Comparison of ENCODE assay signal across 32 cellular contexts in the genomic region with DNA sequence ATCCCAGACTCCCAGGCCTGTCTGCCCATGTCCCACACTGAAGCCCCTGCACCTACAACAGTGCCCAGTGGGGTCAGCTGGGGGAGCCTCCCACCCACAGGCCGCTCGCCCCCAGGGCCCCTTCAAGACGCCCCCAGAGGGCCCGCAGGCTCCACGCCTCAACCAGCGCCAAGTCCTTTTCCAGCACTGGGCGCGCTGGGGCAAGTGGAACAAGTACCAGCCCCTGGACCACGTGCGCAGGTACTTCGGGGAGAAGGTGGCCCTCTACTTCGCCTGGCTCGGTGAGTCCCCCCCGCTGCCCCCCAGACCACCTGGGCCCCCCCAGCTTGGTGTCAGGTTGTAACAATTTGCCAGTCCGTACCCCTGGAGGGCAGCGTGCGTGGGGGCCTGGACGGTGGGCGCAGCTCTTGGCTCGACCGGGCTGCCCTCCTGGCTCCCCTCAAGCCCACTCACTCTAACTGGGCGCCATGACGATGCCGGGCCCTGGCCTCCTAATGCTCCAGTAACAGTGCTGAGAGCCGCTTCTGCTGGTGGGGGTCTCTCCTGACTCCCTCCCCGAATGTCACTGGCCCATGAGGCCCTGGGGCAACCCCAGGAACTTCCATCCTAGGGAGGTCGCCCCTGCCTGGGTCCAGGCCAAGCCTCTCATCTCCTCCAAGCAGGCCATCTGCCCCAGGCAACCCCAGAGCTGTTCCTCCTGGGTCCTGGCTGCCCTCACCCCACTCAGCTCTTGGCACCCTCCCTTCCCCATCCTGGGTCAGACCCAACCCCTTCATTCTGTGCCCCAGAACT.
"Had no signal": no experiment of that assay in that cellular context is flagged by ENCODE, and none has a peak within 500 bp of the region (broad histone marks: within the 10 kb centered on the region; RNA-seq: fewer than 3 reads in every experiment).

No MANE protein-coding gene starts in this region.

- ATAC-seq: activated naive CD4-positive, alpha-beta T cell treated with anti-CD3 and anti-CD28 coated beads, Interleukin-2, amount 50 U/mL, for 72 hours; activated T-cell treated with anti-CD3 and anti-CD28 coated beads, Interleukin-2, amount 50 U/mL, for 4 hours; PC-3 had no signal

- H3K36me3 ChIP-seq: adrenal gland, Peyer's patch had no signal

- FAIRE-seq: bronchial epithelial cell had no signal

- DNase-seq: activated B cell treated with CpG ODN at 0.5 μM for 24 hours; activated CD4-positive, alpha-beta memory T cell treated with anti-CD3 and anti-CD28 coated beads for 36 hours; activated CD4-positive, alpha-beta T cell treated with anti-CD3 and anti-CD28 coated beads for 4 hours; activated CD4-positive, alpha-beta T cell treated with anti-CD3 and anti-CD28 coated beads, Interleukin-2, amount 50 U/mL, for 1 hour; activated CD4-positive, CD25-positive, alpha-beta regulatory T cell treated with anti-CD3 and anti-CD28 coated beads, Interleukin-2, amount 50 U/mL, for 72 hours; activated CD8-positive, alpha-beta memory T cell treated with anti-CD3 and anti-CD28 coated beads, Interleukin-2, amount 50 U/mL, for 4 hours; activated gamma-delta T cell treated with Interleukin-2 at 50 U/mL for 16 hours; activated naive CD4-positive, alpha-beta T cell treated with anti-CD3 and anti-CD28 coated beads for 36 hours; activated T-cell treated with anti-CD3 and anti-CD28 coated beads for 4 hours; activated T-cell treated with anti-CD3 and anti-CD28 coated beads, Interleukin-2, amount 50 U/mL, for 4 hours; adrenal gland; caudate nucleus; MM.1S; MV-4-11; NCI-H1092; NCI-H1436 treated with DMSO at 0.1 percent for 48 hours; NCI-H1694 treated with DMSO at 0.1 percent for 48 hours; NCI-H2029; NCI-H345; NCI-H524 treated with DMSO at 0.1 percent for 48 hours; NK-92 treated with Interleukin-12 subunit alpha and Interleukin-12 subunit beta, amount 100 ng/mL, for 24 hours; PC-3; Peyer's patch; RPMI8226; SW 1271; T-helper 1 cell; T-helper 2 cell; T-helper 9 cell had no signal

- H3K9me3 ChIP-seq: adrenal gland, Peyer's patch had no signal

- H3K4me1 ChIP-seq: adrenal gland had no signal

- H3K27ac ChIP-seq: adrenal gland, KMS-11, Peyer's patch, VCaP had no signal

- H3K27me3 ChIP-seq: adrenal gland, Peyer's patch had no signal

- H3K4me2 ChIP-seq: KMS-11 had no signal

- H3K4me3 ChIP-seq: adrenal gland, Peyer's patch had no signal

- H3K9ac ChIP-seq: KMS-11 had no signal
